In the genomic region with DNA sequence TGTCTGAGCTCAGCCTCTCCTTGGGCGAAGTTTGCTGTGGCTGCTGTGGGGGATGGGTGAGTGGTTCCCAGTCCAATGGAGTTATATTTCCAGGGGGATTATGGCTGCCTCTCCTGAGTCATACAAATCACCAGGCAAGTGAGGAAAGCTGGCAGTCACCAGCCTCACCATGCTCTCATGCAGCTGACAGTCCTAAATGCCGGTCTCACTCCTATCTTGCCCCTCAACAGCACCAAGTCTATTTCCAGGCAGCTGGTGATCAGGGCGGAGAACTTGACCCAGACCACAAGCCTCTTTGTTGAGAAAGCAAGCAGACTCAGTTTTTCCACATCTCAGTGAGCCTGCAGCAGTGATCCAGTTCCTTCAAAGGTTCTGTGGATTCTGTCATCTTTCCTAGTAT, we compare ENCODE assay signal across 33 cellular contexts.
"Had no signal": no experiment of that assay in that cellular context is flagged by ENCODE, and none has a peak within 500 bp of the region (broad histone marks: within the 10 kb centered on the region; RNA-seq: fewer than 3 reads in every experiment).

No MANE protein-coding gene starts in this region.

- H3K27ac ChIP-seq: adrenal gland, ascending aorta, breast epithelium, cardiac muscle cell, colonic mucosa, WERI-Rb-1 had no signal

- DNase-seq: activated CD4-positive, alpha-beta memory T cell treated with anti-CD3 and anti-CD28 coated beads for 36 hours; activated CD4-positive, alpha-beta T cell treated with anti-CD3 and anti-CD28 coated beads for 36 hours; activated CD4-positive, alpha-beta T cell treated with anti-CD3 and anti-CD28 coated beads, Interleukin-2, amount 10 ng/mL, durations not matched to agents 24 days and 14 days; activated CD4-positive, CD25-positive, alpha-beta regulatory T cell; activated CD4-positive, CD25-positive, alpha-beta regulatory T cell treated with anti-CD3 and anti-CD28 coated beads, Interleukin-2, amount 50 U/mL, for 72 hours; activated CD8-positive, alpha-beta memory T cell treated with anti-CD3 and anti-CD28 coated beads, Interleukin-2, amount 10 ng/mL, durations not matched to agents 7 days and 5 days; activated CD8-positive, alpha-beta memory T cell treated with anti-CD3 and anti-CD28 coated beads, Interleukin-2, amount 50 U/mL, for 4 hours; activated CD8-positive, alpha-beta T cell treated with anti-CD3 and anti-CD28 coated beads, Interleukin-2, amount 10 ng/mL, durations not matched to agents 7 days and 5 days; activated effector memory CD4-positive, alpha-beta T cell treated with anti-CD3 and anti-CD28 coated beads, Interleukin-2, amount 50 U/mL, for 16 hours; activated naive CD4-positive, alpha-beta T cell treated with anti-CD3 and anti-CD28 coated beads for 36 hours; activated naive CD8-positive, alpha-beta T cell treated with anti-CD3 and anti-CD28 coated beads for 36 hours; activated naive CD8-positive, alpha-beta T cell treated with anti-CD3 and anti-CD28 coated beads, Interleukin-2, amount 50 U/mL, for 24 hours; activated T-cell treated with anti-CD3 and anti-CD28 coated beads, Interleukin-2, amount 50 U/mL, for 1 hour; activated T-cell treated with anti-CD3 and anti-CD28 coated beads, Interleukin-2, amount 50 U/mL, for 48 hours; adrenal gland; amygdala; central memory CD4-positive, alpha-beta T cell; cerebellar nuclear complex; colonic mucosa; effector CD8-positive, alpha-beta T cell; endodermal cell; foreskin fibroblast; head of caudate nucleus; T-helper 2 cell; WERI-Rb-1 had no signal

- H3K4me1 Mint-ChIP-seq: activated CD4-positive, alpha-beta T cell treated with anti-CD3 and anti-CD28 coated beads for 36 hours; activated CD8-positive, alpha-beta memory T cell treated with anti-CD3 and anti-CD28 coated beads, Interleukin-2, amount 10 ng/mL, durations not matched to agents 7 days and 5 days; activated naive CD4-positive, alpha-beta T cell treated with anti-CD3 and anti-CD28 coated beads, Interleukin-2, amount 50 U/mL, for 24 hours; activated naive CD8-positive, alpha-beta T cell treated with anti-CD3 and anti-CD28 coated beads for 36 hours; activated naive CD8-positive, alpha-beta T cell treated with anti-CD3 and anti-CD28 coated beads, Interleukin-2, amount 50 U/mL, for 24 hours; brain had no signal

- H3K4me3 ChIP-seq: adrenal gland, ascending aorta, breast epithelium, cardiac muscle cell, colonic mucosa had no signal

- H3K4me1 ChIP-seq: adrenal gland, ascending aorta, breast epithelium, colonic mucosa had no signal

- H3K36me3 ChIP-seq: adrenal gland, ascending aorta, cardiac muscle cell, colonic mucosa, WERI-Rb-1 had no signal

- H3K4me3 Mint-ChIP-seq: activated CD4-positive, alpha-beta memory T cell treated with anti-CD3 and anti-CD28 coated beads for 36 hours; activated CD4-positive, alpha-beta T cell treated with anti-CD3 and anti-CD28 coated beads for 36 hours; activated CD4-positive, alpha-beta T cell treated with anti-CD3 and anti-CD28 coated beads, Interleukin-2, amount 10 ng/mL, durations not matched to agents 24 days and 14 days; activated CD8-positive, alpha-beta memory T cell treated with anti-CD3 and anti-CD28 coated beads, Interleukin-2, amount 10 ng/mL, durations not matched to agents 7 days and 5 days; activated CD8-positive, alpha-beta T cell treated with anti-CD3 and anti-CD28 coated beads, Interleukin-2, amount 10 ng/mL, durations not matched to agents 7 days and 5 days; activated naive CD4-positive, alpha-beta T cell treated with anti-CD3 and anti-CD28 coated beads for 36 hours; activated naive CD4-positive, alpha-beta T cell treated with anti-CD3 and anti-CD28 coated beads, Interleukin-2, amount 50 U/mL, for 24 hours; activated naive CD8-positive, alpha-beta T cell treated with anti-CD3 and anti-CD28 coated beads for 36 hours; activated naive CD8-positive, alpha-beta T cell treated with anti-CD3 and anti-CD28 coated beads, Interleukin-2, amount 50 U/mL, for 24 hours; activated T-helper 1 cell treated with anti-CD3 and anti-CD28 coated beads, Interleukin-12 subunit alpha, Interleukin-12 subunit beta, Interleukin-2, Interleukin-4 antibody, amounts not matched to agents 30 ng/mL and 10 ng/mL and 1 ng/mL, durations not matched to agents 14 hours and 24 hours and 36 hours; brain; endodermal cell had no signal

- H3K9me3 Mint-ChIP-seq: activated naive CD4-positive, alpha-beta T cell treated with anti-CD3 and anti-CD28 coated beads, Interleukin-2, amount 50 U/mL, for 24 hours; activated T-helper 1 cell treated with anti-CD3 and anti-CD28 coated beads, Interleukin-12 subunit alpha, Interleukin-12 subunit beta, Interleukin-2, Interleukin-4 antibody, amounts not matched to agents 30 ng/mL and 10 ng/mL and 1 ng/mL, durations not matched to agents 14 hours and 24 hours and 36 hours; activated T-helper 2 cell treated with anti-CD3 and anti-CD28 coated beads, Interferon-gamma antibody, Interleukin-2, Interleukin-4, amounts not matched to agents 10 μg/mL and 5 μg/mL and 100 μg/mL, durations not matched to agents 14 hours and 24 hours and 36 hours had no signal

- H3K27ac Mint-ChIP-seq: activated CD4-positive, alpha-beta memory T cell treated with anti-CD3 and anti-CD28 coated beads for 36 hours; activated CD4-positive, alpha-beta T cell treated with anti-CD3 and anti-CD28 coated beads for 36 hours; activated CD4-positive, alpha-beta T cell treated with anti-CD3 and anti-CD28 coated beads, Interleukin-2, amount 10 ng/mL, durations not matched to agents 24 days and 14 days; activated CD8-positive, alpha-beta memory T cell treated with anti-CD3 and anti-CD28 coated beads, Interleukin-2, amount 10 ng/mL, durations not matched to agents 7 days and 5 days; activated CD8-positive, alpha-beta T cell treated with anti-CD3 and anti-CD28 coated beads, Interleukin-2, amount 10 ng/mL, durations not matched to agents 7 days and 5 days; activated naive CD4-positive, alpha-beta T cell treated with anti-CD3 and anti-CD28 coated beads for 36 hours; activated naive CD4-positive, alpha-beta T cell treated with anti-CD3 and anti-CD28 coated beads, Interleukin-2, amount 50 U/mL, for 24 hours; activated naive CD8-positive, alpha-beta T cell treated with anti-CD3 and anti-CD28 coated beads for 36 hours; activated naive CD8-positive, alpha-beta T cell treated with anti-CD3 and anti-CD28 coated beads, Interleukin-2, amount 50 U/mL, for 24 hours; activated T-helper 1 cell treated with anti-CD3 and anti-CD28 coated beads, Interleukin-12 subunit alpha, Interleukin-12 subunit beta, Interleukin-2, Interleukin-4 antibody, amounts not matched to agents 30 ng/mL and 10 ng/mL and 1 ng/mL, durations not matched to agents 14 hours and 24 hours and 36 hours; activated T-helper 2 cell treated with anti-CD3 and anti-CD28 coated beads, Interferon-gamma antibody, Interleukin-2, Interleukin-4, amounts not matched to agents 10 μg/mL and 5 μg/mL and 100 μg/mL, durations not matched to agents 14 hours and 24 hours and 36 hours; brain; endodermal cell had no signal

- ATAC-seq: activated CD4-positive, alpha-beta T cell treated with anti-CD3 and anti-CD28 coated beads for 36 hours; activated CD8-positive, alpha-beta memory T cell treated with anti-CD3 and anti-CD28 coated beads, Interleukin-2, amount 10 ng/mL, durations not matched to agents 7 days and 5 days; activated CD8-positive, alpha-beta T cell treated with anti-CD3 and anti-CD28 coated beads, Interleukin-2, amount 10 ng/mL, durations not matched to agents 7 days and 5 days; activated naive CD8-positive, alpha-beta T cell treated with anti-CD3 and anti-CD28 coated beads, Interleukin-2, amount 50 U/mL, for 24 hours; esophagus mucosa had no signal

- H3K27me3 ChIP-seq: adrenal gland, ascending aorta, breast epithelium, cardiac muscle cell, colonic mucosa had no signal

- H3K27me3 Mint-ChIP-seq: activated CD4-positive, alpha-beta memory T cell treated with anti-CD3 and anti-CD28 coated beads for 36 hours; activated CD4-positive, alpha-beta T cell treated with anti-CD3 and anti-CD28 coated beads for 36 hours; activated CD4-positive, alpha-beta T cell treated with anti-CD3 and anti-CD28 coated beads, Interleukin-2, amount 10 ng/mL, durations not matched to agents 24 days and 14 days; activated CD8-positive, alpha-beta memory T cell treated with anti-CD3 and anti-CD28 coated beads, Interleukin-2, amount 10 ng/mL, durations not matched to agents 7 days and 5 days; activated naive CD4-positive, alpha-beta T cell treated with anti-CD3 and anti-CD28 coated beads, Interleukin-2, amount 50 U/mL, for 24 hours; activated naive CD8-positive, alpha-beta T cell treated with anti-CD3 and anti-CD28 coated beads for 36 hours; activated naive CD8-positive, alpha-beta T cell treated with anti-CD3 and anti-CD28 coated beads, Interleukin-2, amount 50 U/mL, for 24 hours; brain had no signal
